ENCODE assay signal across 8 cellular contexts in the genomic region with DNA sequence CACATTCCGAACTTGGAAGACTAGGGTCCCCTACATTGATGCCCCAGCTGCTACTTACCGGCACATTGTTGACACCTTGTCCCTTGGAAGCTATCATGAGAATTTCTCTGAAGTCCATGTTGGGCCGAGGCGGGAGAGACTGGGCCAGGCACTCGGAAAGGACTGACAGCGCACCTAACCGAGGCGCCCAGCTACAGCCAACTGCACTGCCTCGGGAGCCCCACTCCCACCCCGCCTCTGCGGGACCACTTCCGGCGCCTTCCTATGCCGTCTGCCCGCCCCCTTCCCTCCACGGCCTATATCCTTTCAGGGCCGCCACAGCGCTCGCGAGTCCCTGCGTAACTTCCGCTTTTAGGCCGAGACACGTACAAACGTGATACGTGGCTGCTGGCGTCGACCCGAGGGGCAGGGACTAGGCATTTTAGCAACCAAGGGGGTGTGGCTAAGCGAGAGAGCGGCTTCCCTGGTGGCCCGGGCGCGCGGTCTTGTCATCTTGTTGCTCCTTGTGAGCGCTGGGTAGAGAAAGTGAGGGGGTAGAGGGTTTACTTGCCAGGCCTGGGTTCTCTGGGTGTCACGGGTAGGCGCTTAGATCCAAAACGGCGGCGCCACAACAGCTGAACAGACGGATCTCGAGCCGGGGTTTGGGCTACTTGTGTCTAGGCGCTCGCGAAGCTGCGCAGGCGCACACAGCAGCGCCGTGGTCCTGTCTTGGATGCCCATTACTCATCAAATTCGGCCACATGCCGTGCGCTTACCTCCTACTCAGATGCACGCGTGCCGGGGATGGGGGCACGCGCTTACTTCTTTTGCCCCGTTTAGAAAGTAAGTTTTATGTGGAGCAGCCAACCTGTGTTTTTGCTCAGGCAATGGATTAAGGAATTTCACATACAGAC. TPM values are rescaled to one million over a fixed set of nuclear protein-coding genes. Genes with fewer than 3 reads are reported as not detected.
DNase-seq lines count a peak whose midpoint lies in the region; ATAC-seq and TF ChIP-seq lines count a peak whose summit lies in the region.

TSS of gene SPTY2D1 (minus strand) at position 203 of the 893 bp plus-strand sequence. CDS start at position 118, 85 bp downstream.

- no peaks in the 10 kb centered on the region for H3K27me3 ChIP-seq in RWPE2 (ENCODE audit: insufficient read depth, poor library complexity, severe bottlenecking)

- peak within 1 kb of the TSS; percentile 71 for H3K4me3 ChIP-seq in RWPE2 (ENCODE audit: severe bottlenecking)

- H3K36me3 ChIP-seq in RWPE2 (ENCODE audit: low read depth), result no peaks in the 10 kb centered on the region; the same call in 1 of the 2 replicates

- H3K4me1 Mint-ChIP-seq in activated T-helper 2 cell treated with anti-CD3 and anti-CD28 coated beads, Interferon-gamma antibody, Interleukin-2, Interleukin-4, amounts not matched to agents 10 μg/mL and 5 μg/mL and 100 μg/mL, durations not matched to agents 14 hours and 24 hours and 36 hours (ENCODE audit: low read depth), result peaks cover 22% of the 10 kb centered on the region
- H3K4me1 Mint-ChIP-seq in natural killer cell, result peaks cover 28 to 34% of the 10 kb centered on the region in 2 donors

- peak; percentile 100 for DNase-seq in EH (ENCODE audit: low read depth)
- DNase-seq in H4 (ENCODE audit: low spot score), result peak; percentile 100
- peak; percentile 97 for DNase-seq in LoVo (ENCODE audit: low spot score)
- peak; percentile 99 for DNase-seq in RWPE2 (ENCODE audit: low spot score)
- DNase-seq in activated T-helper 2 cell treated with anti-CD3 and anti-CD28 coated beads, Interferon-gamma antibody, Interleukin-2, Interleukin-4, amounts not matched to agents 10 μg/mL and 5 μg/mL and 100 μg/mL, durations not matched to agents 14 hours and 24 hours and 36 hours (ENCODE audit: low spot score), result peak; percentile 98
- DNase-seq in fibroblast of peridontal ligament (ENCODE audit: extremely low read depth), result peak; percentile 99
- DNase-seq in natural killer cell, result peak; percentile 93
- peak; percentile 98 for DNase-seq in stimulated activated naive CD4-positive, alpha-beta T cell treated with Interleukin-2 at 50 U/mL for 16 hours (lab: John Stamatoyannopoulos, UW)

- TF ChIP-seq CTCF in RWPE2 (IDR thresholded peaks at IDR 0.05; ENCODE audit: poor library complexity, severe bottlenecking), result no peak
- TF ChIP-seq CTCF in natural killer cell (IDR thresholded peaks at IDR 0.05), result no peak

- H3K9me3 ChIP-seq in RWPE2 (ENCODE audit: severe bottlenecking), result no peaks in the 10 kb centered on the region

- peaks cover 3% of the 10 kb centered on the region for H3K27me3 Mint-ChIP-seq in activated T-helper 2 cell treated with anti-CD3 and anti-CD28 coated beads, Interferon-gamma antibody, Interleukin-2, Interleukin-4, amounts not matched to agents 10 μg/mL and 5 μg/mL and 100 μg/mL, durations not matched to agents 14 hours and 24 hours and 36 hours (ENCODE audit: low read depth)
- no peaks in the 10 kb centered on the region for H3K27me3 Mint-ChIP-seq in natural killer cell (ENCODE audit: low read depth in 2 of 2)

- peaks cover 3% of the 10 kb centered on the region for H3K36me3 Mint-ChIP-seq in activated T-helper 2 cell treated with anti-CD3 and anti-CD28 coated beads, Interferon-gamma antibody, Interleukin-2, Interleukin-4, amounts not matched to agents 10 μg/mL and 5 μg/mL and 100 μg/mL, durations not matched to agents 14 hours and 24 hours and 36 hours (ENCODE audit: low read depth)
- no peaks in the 10 kb centered on the region for H3K36me3 Mint-ChIP-seq in natural killer cell

- no peaks in the 10 kb centered on the region for H3K9me3 Mint-ChIP-seq in activated T-helper 2 cell treated with anti-CD3 and anti-CD28 coated beads, Interferon-gamma antibody, Interleukin-2, Interleukin-4, amounts not matched to agents 10 μg/mL and 5 μg/mL and 100 μg/mL, durations not matched to agents 14 hours and 24 hours and 36 hours
- no peaks in the 10 kb centered on the region for H3K9me3 Mint-ChIP-seq in natural killer cell

- intact Hi-C loops in activated T-helper 2 cell treated with anti-CD3 and anti-CD28 coated beads, Interferon-gamma antibody, Interleukin-2, Interleukin-4, amounts not matched to agents 10 μg/mL and 5 μg/mL and 100 μg/mL, durations not matched to agents 14 hours and 24 hours and 36 hours (cut with micrococcal nuclease), result loop anchor here (1.0 to 10.0 kb wide), 7 partner anchors 18 to 620 kb away; partner anchors contain the start of genes GTF2H1, HPS5, SERGEF and TMEM86A
- intact Hi-C loops in natural killer cell (cut with micrococcal nuclease), result loop anchor here (1.0 to 10.0 kb wide), 7 partner anchors 16 to 312 kb away; partner anchors contain the start of genes GTF2H1, HPS5, IGSF22 and LDHA

- H3K27ac Mint-ChIP-seq in activated T-helper 2 cell treated with anti-CD3 and anti-CD28 coated beads, Interferon-gamma antibody, Interleukin-2, Interleukin-4, amounts not matched to agents 10 μg/mL and 5 μg/mL and 100 μg/mL, durations not matched to agents 14 hours and 24 hours and 36 hours, result peak within 1 kb of the TSS; percentile 93
- peak within 1 kb of the TSS; percentile 98 to 99 for H3K27ac Mint-ChIP-seq in natural killer cell

- ATAC-seq in RWPE2 (ENCODE audit: low read depth) (peak; percentile 95), natural killer cell (peak; percentile 93 to 97 (median 94))

- H3K27ac ChIP-seq in RWPE2 (ENCODE audit: poor library complexity, severe bottlenecking), result peak within 1 kb of the TSS; percentile 44

- H3K4me1 ChIP-seq in RWPE2 (ENCODE audit: insufficient read depth, poor library complexity, severe bottlenecking), result peaks cover 11% of the 10 kb centered on the region

- H3K4me3 Mint-ChIP-seq in activated T-helper 2 cell treated with anti-CD3 and anti-CD28 coated beads, Interferon-gamma antibody, Interleukin-2, Interleukin-4, amounts not matched to agents 10 μg/mL and 5 μg/mL and 100 μg/mL, durations not matched to agents 14 hours and 24 hours and 36 hours (ENCODE audit: low read depth), result peak within 1 kb of the TSS; percentile 97
- H3K4me3 Mint-ChIP-seq in natural killer cell, result peak within 1 kb of the TSS; percentile 93

RNA-seq across cellular contexts. Expression of gene SPTY2D1, which starts in this region (rescaled TPM):
- total RNA-seq in H4 (2014; rRNA removed; shearing (Covaris generic)), result 15.3 and 24.5 TPM in 2 replicates
- 26.5 and 29.0 TPM in 2 replicates for total RNA-seq in activated T-helper 2 cell treated with anti-CD3 and anti-CD28 coated beads, Interferon-gamma antibody, Interleukin-2, Interleukin-4, amounts not matched to agents 10 μg/mL and 5 μg/mL and 100 μg/mL, durations not matched to agents 14 hours and 24 hours and 36 hours
- total RNA-seq in natural killer cell, result 10 to 100 TPM; 58.6 to 62.5 (median 62.0) TPM

Comparison
In these comparisons a context has a peak if more than half of its experiments do, and no peak if none do; other contexts are left out.
1. Peak in every context shown above with its lines: DNase-seq, ATAC-seq, H3K4me3 ChIP-seq and H3K27ac ChIP-seq.